ENCODE assay signal across 12 cellular contexts in genomic region chr1:36377776-36378175, GRCh38. TPM values are rescaled to one million over a fixed set of nuclear protein-coding genes. Genes with fewer than 3 reads are reported as not detected.
DNase-seq lines count a peak whose midpoint lies in the region; ATAC-seq, FAIRE-seq and TF ChIP-seq lines count a peak whose summit lies in the region.
"Had no signal": no experiment of that assay in that cellular context is flagged by ENCODE, and none has a peak within 500 bp of the region (broad histone marks: within the 10 kb centered on the region; RNA-seq: fewer than 3 reads in every experiment).

No MANE protein-coding gene starts in this region.

- H3K36me3 ChIP-seq in HepG2 (replicated peaks in 1 of 2; ENCODE audit: control insufficient read depth in 1 of 2, insufficient read depth in 2 of 2, low read length in 2 of 2): peaks cover 9 to 12% of the 10 kb centered on the region in 2 experiments
- no peaks in the 10 kb centered on the region for H3K36me3 ChIP-seq in right lobe of liver
- peaks cover 15% of the 10 kb centered on the region for H3K36me3 ChIP-seq in lower lobe of right lung

- no peak overlapping the region; a peak in 1 of 6 replicates for H3K4me3 ChIP-seq in HepG2 (replicated peaks in 1 of 3; ENCODE audit: insufficient read depth in 1 of 3, low read depth in 2 of 3, low read length in 3 of 3)
- no peak overlapping the region for H3K4me3 ChIP-seq in right lobe of liver
- H3K4me3 ChIP-seq in lower lobe of right lung: no peak overlapping the region
- H3K4me3 ChIP-seq: coronary artery had no signal

- TF ChIP-seq CTCF in HepG2 (CRISPR knock-in tag; IDR thresholded peaks at IDR 0.05): no peak
- no peak for TF ChIP-seq CTCF in right lobe of liver (IDR thresholded peaks at IDR 0.05)
- no peak for TF ChIP-seq CTCF in WTC11 (IDR thresholded peaks at IDR 0.05)
- no peak for TF ChIP-seq CTCF in lower lobe of right lung (IDR thresholded peaks at IDR 0.05)

- peaks cover 68% of the 10 kb centered on the region for H3K79me2 ChIP-seq in HepG2 (ENCODE audit: insufficient read depth, low read length)

- DNase-seq in HepG2 (ENCODE audit: low spot score) (no peak), right lobe of liver (no peak), WTC11 (ENCODE audit: low spot score) (no peak), lower lobe of right lung (peak; percentile 20), epidermal melanocyte (ENCODE audit: insufficient read length, low spot score) (no peak), NCI-H774 (lab: John Stamatoyannopoulos, UW) (no peak), left lobe of liver (ENCODE audit: low spot score) (no peak)
- DNase-seq: NCI-H1092 treated with DMSO at 0.1 percent for 48 hours, NCI-H510A treated with DMSO at 0.1 percent for 48 hours had no signal

- no peak overlapping the region for H3K4me3 Mint-ChIP-seq in WTC11

- FAIRE-seq in HepG2 (lab: Jason Lieb, UNC): no peak

- H3K9me3 ChIP-seq in HepG2 (ENCODE audit: low read length) (no peaks in the 10 kb centered on the region), right lobe of liver (no peaks in the 10 kb centered on the region), lower lobe of right lung (no peaks in the 10 kb centered on the region)

- no peak overlapping the region for H3K9ac ChIP-seq in HepG2 (ENCODE audit: insufficient read depth, low read depth, low read length)

- no peak overlapping the region for H3K4me2 ChIP-seq in HepG2 (ENCODE audit: low read depth, low read length)

- TF ChIP-seq RAD21 in HepG2 (CRISPR knock-in tag; IDR thresholded peaks at IDR 0.05): no peak

- TF ChIP-seq EP300 in HepG2 (IDR thresholded peaks at IDR 0.05; ENCODE audit: low read depth in 2 of 2, low read length in 2 of 2) (no peak), HepG2 (CRISPR knock-in tag; IDR thresholded peaks at IDR 0.05; ENCODE audit: borderline replicate concordance) (no peak)

- peaks cover 35% of the 10 kb centered on the region for H3K4me1 Mint-ChIP-seq in WTC11

- in situ Hi-C loops in HepG2 (cut with HindIII; ENCODE audit: extremely low pct_ligation_motif_present, low pct_unique_long_range_greater_than_20kb): no loop called here

- ATAC-seq in HepG2 (no peak), right lobe of liver (no peak), WTC11 (no peak), lower lobe of right lung (no peak), left lobe of liver (no peak), HG03025 (IDR thresholded peaks at IDR 0.05; ENCODE audit: low FRiP score, unreplicated experiment) (no peak)

- H3K27ac ChIP-seq in HepG2 (ENCODE audit: extremely low read length, insufficient read depth, low read length): no peak overlapping the region
- peak overlapping the region in 1 of 3 donors; percentile 95 for H3K27ac ChIP-seq in right lobe of liver
- peak overlapping the region; percentile 61 for H3K27ac ChIP-seq in lower lobe of right lung
- H3K27ac ChIP-seq: coronary artery had no signal

- peaks cover 6% of the 10 kb centered on the region for H4K20me1 ChIP-seq in HepG2 (ENCODE audit: insufficient read depth, low read length)

- WGBS in HepG2 (ENCODE audit: low lambda C conversion rate): no CpG with 5 or more reads among the region's 1 CpG
- no CpG with 5 or more reads among the region's 1 CpG for WGBS in right lobe of liver (ENCODE audit: insufficient coverage, low coverage, low lambda C conversion rate, missing lambda C conversion rate)

- 0 out of 2 replicates have a peak overlapping the region, but pooled peaks have one; percentile 53 for H3K27ac Mint-ChIP-seq in WTC11

- H3K27me3 Mint-ChIP-seq in WTC11 (ENCODE audit: low read depth): no peaks in the 10 kb centered on the region

- H3K4me1 ChIP-seq in HepG2 (ENCODE audit: insufficient read depth, low read length) (peaks cover 88% of the 10 kb centered on the region), right lobe of liver (peaks cover 0 to 92% (median 38%) of the 10 kb centered on the region in 4 donors), lower lobe of right lung (peaks cover 81% of the 10 kb centered on the region)

- POLR2A ChIA-PET in HepG2 (lab: Yijun Ruan, JAX) (interaction anchor here (4.1 kb wide), 1 partner anchor 22 kb away, joined by 32 read pairs; no protein-coding TSS in a partner anchor), WTC11 (lab: Charles Lee) (no interaction called here)

- no peaks in the 10 kb centered on the region for H3K9me3 Mint-ChIP-seq in WTC11
- H3K9me3 Mint-ChIP-seq: activated naive CD4-positive, alpha-beta T cell treated with anti-CD3 and anti-CD28 coated beads, Interleukin-2, amount 50 U/mL, for 72 hours had no signal

- no peaks in the 10 kb centered on the region for H3K27me3 ChIP-seq in HepG2 (ENCODE audit: control insufficient read depth in 1 of 2, insufficient read depth in 2 of 2, low read length in 2 of 2)
- no peaks in the 10 kb centered on the region for H3K27me3 ChIP-seq in right lobe of liver
- H3K27me3 ChIP-seq in lower lobe of right lung (ENCODE audit: low read depth): no peaks in the 10 kb centered on the region

- CTCF ChIA-PET in HepG2 (lab: Yijun Ruan, JAX; ENCODE audit: low intra/inter-chr PET ratio, low total read pairs) (no interaction called here), WTC11 (lab: Charles Lee) (interaction anchor here (0.9 to 6.4 kb wide), 2 partner anchors 8 to 25 kb away, joined by 7 to 36 read pairs; no protein-coding TSS in a partner anchor)

- H2AFZ ChIP-seq in HepG2 (ENCODE audit: low read length): no peak overlapping the region

- H3K36me3 Mint-ChIP-seq in WTC11: no peaks in the 10 kb centered on the region
- H3K36me3 Mint-ChIP-seq: activated naive CD4-positive, alpha-beta T cell treated with anti-CD3 and anti-CD28 coated beads, Interleukin-2, amount 50 U/mL, for 72 hours had no signal

- BruUV-seq in HepG2 (replicated peaks; lab: Mats Ljungman, UMichigan): no TSS peak

- intact Hi-C loops in HepG2 (cut with micrococcal nuclease; ENCODE audit: unreplicated experiment) (no loop called here), right lobe of liver (cut with DNase I) (no loop called here), lower lobe of right lung (cut with DNase I) (no loop called here)

- no peak for TF ChIP-seq POLR2A in HepG2 (IDR thresholded peaks at IDR 0.05; ENCODE audit: insufficient read depth in 1 of 2, low read depth in 2 of 2, low read length in 2 of 2)
- TF ChIP-seq POLR2A in right lobe of liver (IDR thresholded peaks at IDR 0.05): no peak

RNA-seq across cellular contexts. Expression of gene STK40, which starts 7.9 kb away (rescaled TPM):
- 33.8 and 40.1 TPM in 2 replicates for total RNA-seq in HepG2 (2016; rRNA removed; fragmentation: Illumina TruSeq; extraction: Trizol)
- 24.9 and 25.5 TPM in 2 replicates for total RNA-seq in HepG2 (2016; cell fraction: cytosol; rRNA removed; fragmentation: Illumina TruSeq; extraction: Trizol; ENCODE audit: low read depth)
- total RNA-seq in HepG2 (2016; cell fraction: insoluble cytoplasmic fraction; rRNA removed; fragmentation: Illumina TruSeq; extraction: Trizol): 32.8 and 34.8 TPM in 2 replicates
- 68.1 and 69.3 TPM in 2 replicates for total RNA-seq in HepG2 (2016; cell fraction: membrane; rRNA removed; fragmentation: Illumina TruSeq; extraction: Trizol)
- total RNA-seq in HepG2 (2016; cell fraction: nucleus; rRNA removed; fragmentation: Illumina TruSeq; extraction: Trizol): 19.0 and 20.3 TPM in 2 replicates
- polyA plus RNA-seq in HepG2 (2011; rRNA removed): 35.1 and 49.2 TPM in 2 replicates
- polyA plus RNA-seq in HepG2 (2011; cell fraction: cytosol; rRNA removed): 30.7 and 33.6 TPM in 2 replicates
- polyA plus RNA-seq in HepG2 (2011; cell fraction: nucleus; rRNA removed): 35.7 and 39.3 TPM in 2 replicates
- 32.0 and 37.7 TPM in 2 replicates for polyA plus RNA-seq in HepG2 (2012)
- 28.6 and 31.6 TPM in 2 replicates for polyA plus RNA-seq in HepG2 (2016; cell fraction: cytosol; fragmentation: Illumina TruSeq; extraction: Trizol; ENCODE audit: low read depth)
- polyA plus RNA-seq in HepG2 (2016; cell fraction: insoluble cytoplasmic fraction; fragmentation: Illumina TruSeq; extraction: Trizol; ENCODE audit: low read depth): 42.6 and 52.9 TPM in 2 replicates
- polyA plus RNA-seq in HepG2 (2016; cell fraction: membrane; fragmentation: Illumina TruSeq; extraction: Trizol; ENCODE audit: low read depth): 71.6 and 77.6 TPM in 2 replicates
- polyA plus RNA-seq in HepG2 (2016; cell fraction: nucleus; fragmentation: Illumina TruSeq; extraction: Trizol; ENCODE audit: insufficient read depth, low read depth): 39.8 and 45.0 TPM in 2 replicates
- 14.8 and 47.6 TPM in 2 replicates for polyA minus RNA-seq in HepG2 (2011; rRNA and poly(A)+ RNA removed; ENCODE audit: low replicate concordance)
- polyA minus RNA-seq in HepG2 (2011; cell fraction: cytosol; rRNA and poly(A)+ RNA removed): 15.3 and 21.4 TPM in 2 replicates
- polyA minus RNA-seq in HepG2 (2011; cell fraction: nucleus; rRNA and poly(A)+ RNA removed): 8.6 and 8.8 TPM in 2 replicates
- total RNA-seq in right lobe of liver: 10 to 100 TPM; 22.7 to 45.5 (median 29.0) TPM
- 17.8 to 24.7 TPM (median 20.4 TPM) in 3 replicates for total RNA-seq in WTC11 (2021)
- 74.2 TPM for total RNA-seq in lower lobe of right lung
- total RNA-seq in left lobe of liver: 31.6 TPM

RNA-seq across cellular contexts. Expression of gene LSM10, which starts 19.9 kb away (rescaled TPM):
- total RNA-seq in HepG2 (2016; rRNA removed; fragmentation: Illumina TruSeq; extraction: Trizol) (14.0 and 17.0 TPM in 2 replicates), right lobe of liver (10 to 100 TPM; 15.2 to 42.0 (median 22.3) TPM), WTC11 (2021) (49.1 to 56.3 TPM (median 49.3 TPM) in 3 replicates), lower lobe of right lung (44.5 TPM), left lobe of liver (20.9 TPM)
- total RNA-seq in HepG2 (2016; cell fraction: cytosol; rRNA removed; fragmentation: Illumina TruSeq; extraction: Trizol; ENCODE audit: low read depth): 56.5 and 60.8 TPM in 2 replicates
- 14.8 TPM in 2 replicates for total RNA-seq in HepG2 (2016; cell fraction: insoluble cytoplasmic fraction; rRNA removed; fragmentation: Illumina TruSeq; extraction: Trizol)
- 50.9 and 52.1 TPM in 2 replicates for total RNA-seq in HepG2 (2016; cell fraction: membrane; rRNA removed; fragmentation: Illumina TruSeq; extraction: Trizol)
- total RNA-seq in HepG2 (2016; cell fraction: nucleus; rRNA removed; fragmentation: Illumina TruSeq; extraction: Trizol): 6.1 and 9.2 TPM in 2 replicates
- 52.0 and 61.6 TPM in 2 replicates for polyA plus RNA-seq in HepG2 (2011; rRNA removed)
- polyA plus RNA-seq in HepG2 (2011; cell fraction: cytosol; rRNA removed): 52.4 and 63.1 TPM in 2 replicates
- 18.3 and 21.3 TPM in 2 replicates for polyA plus RNA-seq in HepG2 (2011; cell fraction: nucleus; rRNA removed)
- polyA plus RNA-seq in HepG2 (2012): 22.5 and 35.0 TPM in 2 replicates
- polyA plus RNA-seq in HepG2 (2016; cell fraction: cytosol; fragmentation: Illumina TruSeq; extraction: Trizol; ENCODE audit: low read depth): 247 and 272 TPM in 2 replicates
- polyA plus RNA-seq in HepG2 (2016; cell fraction: insoluble cytoplasmic fraction; fragmentation: Illumina TruSeq; extraction: Trizol; ENCODE audit: low read depth): 57.9 and 60.5 TPM in 2 replicates
- 158 and 176 TPM in 2 replicates for polyA plus RNA-seq in HepG2 (2016; cell fraction: membrane; fragmentation: Illumina TruSeq; extraction: Trizol; ENCODE audit: low read depth)
- 38.1 and 40.1 TPM in 2 replicates for polyA plus RNA-seq in HepG2 (2016; cell fraction: nucleus; fragmentation: Illumina TruSeq; extraction: Trizol; ENCODE audit: insufficient read depth, low read depth)
- polyA minus RNA-seq in HepG2 (2011; rRNA and poly(A)+ RNA removed; ENCODE audit: low replicate concordance): 38.9 and 99.2 TPM in 2 replicates
- 11.0 and 14.3 TPM in 2 replicates for polyA minus RNA-seq in HepG2 (2011; cell fraction: cytosol; rRNA and poly(A)+ RNA removed)
- 9.0 and 11.3 TPM in 2 replicates for polyA minus RNA-seq in HepG2 (2011; cell fraction: nucleus; rRNA and poly(A)+ RNA removed)

RNA-seq across cellular contexts. Expression of gene EVA1B, which starts 54.3 kb away (rescaled TPM):
- total RNA-seq in HepG2 (2016; rRNA removed; fragmentation: Illumina TruSeq; extraction: Trizol) (3.8 and 6.6 TPM in 2 replicates), right lobe of liver (10 to 100 TPM in 2 of 6 experiments, 1 to 10 TPM in 4; 3.2 to 20.6 (median 5.1) TPM), WTC11 (2021) (32.0 to 45.2 TPM (median 41.5 TPM) in 3 replicates), lower lobe of right lung (25.7 TPM), left lobe of liver (4.8 TPM)
- 17.4 and 24.0 TPM in 2 replicates for total RNA-seq in HepG2 (2016; cell fraction: cytosol; rRNA removed; fragmentation: Illumina TruSeq; extraction: Trizol; ENCODE audit: low read depth)
- 5.1 and 5.9 TPM in 2 replicates for total RNA-seq in HepG2 (2016; cell fraction: insoluble cytoplasmic fraction; rRNA removed; fragmentation: Illumina TruSeq; extraction: Trizol)
- 15.5 and 17.9 TPM in 2 replicates for total RNA-seq in HepG2 (2016; cell fraction: membrane; rRNA removed; fragmentation: Illumina TruSeq; extraction: Trizol)
- total RNA-seq in HepG2 (2016; cell fraction: nucleus; rRNA removed; fragmentation: Illumina TruSeq; extraction: Trizol): 2.5 and 2.7 TPM in 2 replicates
- polyA plus RNA-seq in HepG2 (2011; rRNA removed): 3.9 and 5.8 TPM in 2 replicates
- polyA plus RNA-seq in HepG2 (2011; cell fraction: cytosol; rRNA removed): 4.7 and 13.2 TPM in 2 replicates
- polyA plus RNA-seq in HepG2 (2011; cell fraction: nucleus; rRNA removed): 7.5 and 8.1 TPM in 2 replicates
- polyA plus RNA-seq in HepG2 (2012): 2.8 and 7.2 TPM in 2 replicates
- polyA plus RNA-seq in HepG2 (2016; cell fraction: cytosol; fragmentation: Illumina TruSeq; extraction: Trizol; ENCODE audit: low read depth): 17.5 and 21.2 TPM in 2 replicates
- polyA plus RNA-seq in HepG2 (2016; cell fraction: insoluble cytoplasmic fraction; fragmentation: Illumina TruSeq; extraction: Trizol; ENCODE audit: low read depth): 3.5 and 4.8 TPM in 2 replicates
- 12.3 and 13.6 TPM in 2 replicates for polyA plus RNA-seq in HepG2 (2016; cell fraction: membrane; fragmentation: Illumina TruSeq; extraction: Trizol; ENCODE audit: low read depth)
- polyA plus RNA-seq in HepG2 (2016; cell fraction: nucleus; fragmentation: Illumina TruSeq; extraction: Trizol; ENCODE audit: insufficient read depth, low read depth): 5.0 and 5.9 TPM in 2 replicates
- polyA minus RNA-seq in HepG2 (2011; rRNA and poly(A)+ RNA removed; ENCODE audit: low replicate concordance): 1.2 and 5.8 TPM in 2 replicates
- polyA minus RNA-seq in HepG2 (2011; cell fraction: cytosol; rRNA and poly(A)+ RNA removed): 2.5 and 3.6 TPM in 2 replicates
- 0.50 and 0.90 TPM in 2 replicates for polyA minus RNA-seq in HepG2 (2011; cell fraction: nucleus; rRNA and poly(A)+ RNA removed)
